Comparison of ENCODE assay signal across 2 cellular contexts in genomic region chr12:56411781-56412639, GRCh38.
TF ChIP-seq lines count a peak whose summit lies in the region.

No MANE protein-coding gene starts in this region.

TF ChIP-seq in HEK293T, 16 proteins besides CTCF, POLR2A, EP300 and RAD21:
- TF ChIP-seq FOXM1 (IDR thresholded peaks at IDR 0.05; ENCODE audit: borderline replicate concordance) (no peak), FOXK2 (IDR thresholded peaks at IDR 0.05) (no peak), PKNOX1 (IDR thresholded peaks at IDR 0.05) (no peak), LEF1 (IDR thresholded peaks at IDR 0.05; ENCODE audit: borderline replicate concordance) (no peak), ARNT (IDR thresholded peaks at IDR 0.05) (no peak), CTBP1 (IDR thresholded peaks at IDR 0.05; ENCODE audit: borderline replicate concordance) (no peak), BHLHE40 (IDR thresholded peaks at IDR 0.05; ENCODE audit: borderline replicate concordance) (no peak), SUZ12 (IDR thresholded peaks at IDR 0.05) (no peak), ZNF384 (IDR thresholded peaks at IDR 0.05) (no peak), HDGF (IDR thresholded peaks at IDR 0.05; ENCODE audit: borderline replicate concordance) (no peak), ELF4 (IDR thresholded peaks at IDR 0.05) (no peak), L3MBTL2 (conservative IDR thresholded peaks at IDR 0.05) (no peak), NFRKB (IDR thresholded peaks at IDR 0.05) (no peak), TARDBP (IDR thresholded peaks at IDR 0.05) (no peak), FOXA1 (IDR thresholded peaks at IDR 0.05) (no peak), SP1 (IDR thresholded peaks at IDR 0.05) (no peak)
TF ChIP-seq in HEK293T: peak in this region for 0.

TF ChIP-seq in endothelial cell of umbilical vein, 7 proteins besides CTCF, POLR2A, EP300 and RAD21:
- TF ChIP-seq MYC (IDR thresholded peaks at IDR 0.05; ENCODE audit: low read depth, low read length), result no peak
- no peak for TF ChIP-seq FOS (IDR thresholded peaks at IDR 0.05; ENCODE audit: borderline replicate concordance, insufficient read depth, low read length)
- no peak for TF ChIP-seq POLR2AphosphoS5 (IDR thresholded peaks at IDR 0.05; ENCODE audit: insufficient read depth, low read depth, low read length)
- TF ChIP-seq GATA2 (IDR thresholded peaks at IDR 0.05; ENCODE audit: insufficient read depth, insufficient read length, low read depth, low read length), result no peak
- no peak for TF ChIP-seq JUN (IDR thresholded peaks at IDR 0.05; ENCODE audit: borderline replicate concordance, insufficient read depth, insufficient read length, low read depth)
- no peak for TF ChIP-seq EZH2 (IDR thresholded peaks at IDR 0.05; ENCODE audit: borderline replicate concordance, low read depth, low read length, severe bottlenecking)
- TF ChIP-seq, protein P1, sequence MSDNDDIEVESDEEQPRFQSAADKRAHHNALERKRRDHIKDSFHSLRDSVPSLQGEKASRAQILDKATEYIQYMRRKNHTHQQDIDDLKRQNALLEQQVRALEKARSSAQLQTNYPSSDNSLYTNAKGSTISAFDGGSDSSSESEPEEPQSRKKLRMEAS (IDR thresholded peaks at IDR 0.05; ENCODE audit: insufficient read depth, insufficient read length), result no peak
